ENCODE assay signal across 1 cellular context in genomic region chr1:6632588-6633514, GRCh38.
TF ChIP-seq lines count a peak whose summit lies in the region.

No MANE protein-coding gene starts in this region.

TF ChIP-seq in H1, 55 proteins besides CTCF, POLR2A, EP300 and RAD21:
- TF ChIP-seq KDM4A (IDR thresholded peaks at IDR 0.05; ENCODE audit: low read depth, low read length, severe bottlenecking), result no peak
- TF ChIP-seq POU5F1 (IDR thresholded peaks at IDR 0.05; ENCODE audit: low read depth, low read length), result no peak
- TF ChIP-seq TAF1 (IDR thresholded peaks at IDR 0.05; ENCODE audit: low read depth, low read length), result no peak
